8 cellular contexts compared by ENCODE assay signal in genomic region chr4:13654158-13654797, GRCh38. TPM values are rescaled to one million over a fixed set of nuclear protein-coding genes. Genes with fewer than 3 reads are reported as not detected.
A peak's percentile ranks its signal among the peaks of the same experiment; 100 is the strongest.
DNase-seq lines count a peak whose midpoint lies in the region; ATAC-seq and TF ChIP-seq lines count a peak whose summit lies in the region.

No MANE protein-coding gene starts in this region.

- H3K36me3 ChIP-seq in ACC112 (ENCODE audit: insufficient read depth, low read length) = no peaks in the 10 kb centered on the region

- peak overlapping the region; percentile 78 for H3K4me3 Mint-ChIP-seq in chondrocyte (ENCODE audit: unreplicated experiment)

- peak overlapping the region; percentile 83 for H2AFZ ChIP-seq in ACC112 (ENCODE audit: low read length, unreplicated experiment)

- H3K79me2 ChIP-seq in ACC112 (ENCODE audit: control insufficient read depth, insufficient read depth, low read length, unreplicated experiment) = no peaks in the 10 kb centered on the region

- H3K36me3 Mint-ChIP-seq in chondrocyte (ENCODE audit: low read depth) = no peaks in the 10 kb centered on the region

- H3K9me3 Mint-ChIP-seq in chondrocyte (ENCODE audit: low read depth) = no peaks in the 10 kb centered on the region

- peak; percentile 89 for TF ChIP-seq CTCF in chondrocyte (IDR thresholded peaks at IDR 0.05)

- H3K27ac Mint-ChIP-seq in chondrocyte (ENCODE audit: unreplicated experiment) = peak overlapping the region; percentile 70

- peaks cover 31% of the 10 kb centered on the region for H3K4me1 ChIP-seq in ACC112 (ENCODE audit: control insufficient read depth, insufficient read depth, low read length, unreplicated experiment)

- no peaks in the 10 kb centered on the region for H3K27me3 ChIP-seq in ACC112 (ENCODE audit: insufficient read depth, low read length)

- DNase-seq in NCI-H2196 treated with DMSO at 0.1 percent for 48 hours (lab: John Stamatoyannopoulos, UW; ENCODE audit: unreplicated experiment) (peak; percentile 8), chondrocyte (ENCODE audit: low spot score) (no peak), kidney glomerular epithelial cell (lab: John Stamatoyannopoulos, UW) (peak; percentile 51)
- DNase-seq in activated CD4-positive, alpha-beta T cell treated with anti-CD3 and anti-CD28 coated beads for 24 hours (ENCODE audit: low read depth in 2 of 2) = peak; percentile 70 to 79
- DNase-seq in stimulated activated CD4-positive, alpha-beta T cell treated with anti-CD3 and anti-CD28 coated beads, Interleukin-15, amount 100 ng/mL, for 48 hours (ENCODE audit: low read depth in 2 of 2) = peak; percentile 56 to 75

- peaks cover 18% of the 10 kb centered on the region for H3K4me1 Mint-ChIP-seq in chondrocyte (ENCODE audit: low read depth)

- ATAC-seq in GM18861 (IDR thresholded peaks at IDR 0.05; ENCODE audit: unreplicated experiment) (peak; percentile 80), HG03095 (IDR thresholded peaks at IDR 0.05; ENCODE audit: unreplicated experiment) (peak; percentile 94)

- H3K27me3 Mint-ChIP-seq in chondrocyte (ENCODE audit: low read depth) = peaks cover 10% of the 10 kb centered on the region

- H3K27ac ChIP-seq in ACC112 (ENCODE audit: low read depth, low read length) = peak overlapping the region; percentile 69

- H3K4me3 ChIP-seq in ACC112 (ENCODE audit: low read depth, low read length) = peak overlapping the region; percentile 83

RNA-seq across cellular contexts. Expression of gene BOD1L1, which starts 26.8 kb away (rescaled TPM):
- total RNA-seq in chondrocyte = 31.7 to 35.8 TPM (median 35.0 TPM) in 3 replicates
